ENCODE assay signal across 8 cellular contexts in genomic region chr11:133064152-133064877, GRCh38.
DNase-seq lines count a peak whose midpoint lies in the region; ATAC-seq and TF ChIP-seq lines count a peak whose summit lies in the region.

No MANE protein-coding gene starts in this region.

- H3K27ac Mint-ChIP-seq in Caco-2 (ENCODE audit: unreplicated experiment), result no peak overlapping the region

- BruUV-seq in Caco-2 (replicated peaks; lab: Mats Ljungman, UMichigan), result no TSS peak

- H3K4me3 ChIP-seq in Caco-2 (ENCODE audit: low read depth, low read length) (no peak overlapping the region), HUES48 (ENCODE audit: low read depth, low read length) (peak overlapping the region; percentile 77), WI38 (ENCODE audit: low read depth, low read length) (peak overlapping the region; percentile 40)

- peak overlapping the region; percentile 52; the same call in 1 of the 2 replicates for H3K9ac ChIP-seq in HUES48 (ENCODE audit: low read depth, low read length)

- H3K36me3 Mint-ChIP-seq in Caco-2 (ENCODE audit: insufficient read depth, unreplicated experiment), result no peaks in the 10 kb centered on the region

- H3K4me1 Mint-ChIP-seq in Caco-2 (ENCODE audit: low read depth, unreplicated experiment), result no peaks in the 10 kb centered on the region

- peak overlapping the region; percentile 12 for H3K4me3 Mint-ChIP-seq in Caco-2 (ENCODE audit: unreplicated experiment)

- peaks cover 15% of the 10 kb centered on the region for H3K27me3 Mint-ChIP-seq in Caco-2 (ENCODE audit: insufficient read depth, unreplicated experiment)

- POLR2A ChIA-PET in Caco-2 (lab: Charles Lee), result no interaction called here

- H3K27me3 ChIP-seq in Caco-2 (replicated peaks; ENCODE audit: control insufficient read depth, insufficient read depth, low read length), result no peaks in the 10 kb centered on the region
- H3K27me3 ChIP-seq in HUES48 (ENCODE audit: control insufficient read depth, insufficient read depth, low read length), result peaks cover 8% of the 10 kb centered on the region; the same call in 1 of the 2 replicates

- peak; percentile 92 for ATAC-seq in omental fat pad (ENCODE audit: low FRiP score)
- ATAC-seq in HG02763 (IDR thresholded peaks at IDR 0.05; ENCODE audit: unreplicated experiment), result no peak
- ATAC-seq in HG03457 (IDR thresholded peaks at IDR 0.05; ENCODE audit: unreplicated experiment), result no peak

- H3K4me1 ChIP-seq in Caco-2, result no peaks in the 10 kb centered on the region
- peaks cover 11% of the 10 kb centered on the region; the same call in 1 of the 2 replicates for H3K4me1 ChIP-seq in HUES48 (ENCODE audit: control insufficient read depth, insufficient read depth, low read length)

- no peak overlapping the region for H3K27ac ChIP-seq in HUES48 (ENCODE audit: low read depth, low read length)

- CTCF ChIA-PET in Caco-2 (lab: Charles Lee), result interaction anchor here (1.0 to 1.6 kb wide), 2 partner anchors 9 to 10 kb away, joined by 3 to 4 read pairs; no protein-coding TSS in a partner anchor

- H3K9me3 ChIP-seq in Caco-2, result no peaks in the 10 kb centered on the region
- H3K9me3 ChIP-seq in HUES48 (ENCODE audit: control insufficient read depth, insufficient read depth, low read length), result no peaks in the 10 kb centered on the region

- no peaks in the 10 kb centered on the region for H3K9me3 Mint-ChIP-seq in Caco-2 (ENCODE audit: unreplicated experiment)

- peak; percentile 67 to 72 for DNase-seq in Caco-2
- peak; percentile 34 to 89 (median 72) for DNase-seq in head of caudate nucleus
- DNase-seq in omental fat pad (ENCODE audit: low spot score), result no peak
- DNase-seq in NCI-H128 (lab: John Stamatoyannopoulos, UW; ENCODE audit: unreplicated experiment), result no peak

- TF ChIP-seq CTCF in Caco-2 (IDR thresholded peaks at IDR 0.05; ENCODE audit: insufficient read depth in 1 of 2, low read depth in 1 of 2, low read length in 1 of 2, severe bottlenecking in 1 of 2, unreplicated experiment in 1 of 2) (peak; percentile 55 to 69), WI38 (IDR thresholded peaks at IDR 0.05; ENCODE audit: low read depth, low read length) (peak; percentile 51), omental fat pad (IDR thresholded peaks at IDR 0.05) (no peak)

- intact Hi-C loops in Caco-2 (cut with micrococcal nuclease; ENCODE audit: unreplicated experiment) (loop anchor here (1.0 to 5.0 kb wide), 3 partner anchors 123 to 1317 kb away; no protein-coding TSS in a partner anchor), head of caudate nucleus (cut with DNase I) (no loop called here)

- H3K36me3 ChIP-seq in Caco-2 (ENCODE audit: control insufficient read depth, insufficient read depth, low read length) (no peaks in the 10 kb centered on the region), HUES48 (ENCODE audit: control insufficient read depth, insufficient read depth, low read length) (no peaks in the 10 kb centered on the region)

Comparison
In these comparisons a context has a peak if more than half of its experiments do, and no peak if none do; other contexts are left out.
1. DNase-seq: peak in Caco-2 (2 of 2) and head of caudate nucleus (42 of 42); none in omental fat pad (single experiment) and NCI-H128 (single experiment).
2. CTCF ChIP-seq: peak in Caco-2 (2 of 2) and WI38 (single experiment); none in omental fat pad (0 of 3).